Comparison of ENCODE assay signal across 9 cellular contexts in the genomic region with DNA sequence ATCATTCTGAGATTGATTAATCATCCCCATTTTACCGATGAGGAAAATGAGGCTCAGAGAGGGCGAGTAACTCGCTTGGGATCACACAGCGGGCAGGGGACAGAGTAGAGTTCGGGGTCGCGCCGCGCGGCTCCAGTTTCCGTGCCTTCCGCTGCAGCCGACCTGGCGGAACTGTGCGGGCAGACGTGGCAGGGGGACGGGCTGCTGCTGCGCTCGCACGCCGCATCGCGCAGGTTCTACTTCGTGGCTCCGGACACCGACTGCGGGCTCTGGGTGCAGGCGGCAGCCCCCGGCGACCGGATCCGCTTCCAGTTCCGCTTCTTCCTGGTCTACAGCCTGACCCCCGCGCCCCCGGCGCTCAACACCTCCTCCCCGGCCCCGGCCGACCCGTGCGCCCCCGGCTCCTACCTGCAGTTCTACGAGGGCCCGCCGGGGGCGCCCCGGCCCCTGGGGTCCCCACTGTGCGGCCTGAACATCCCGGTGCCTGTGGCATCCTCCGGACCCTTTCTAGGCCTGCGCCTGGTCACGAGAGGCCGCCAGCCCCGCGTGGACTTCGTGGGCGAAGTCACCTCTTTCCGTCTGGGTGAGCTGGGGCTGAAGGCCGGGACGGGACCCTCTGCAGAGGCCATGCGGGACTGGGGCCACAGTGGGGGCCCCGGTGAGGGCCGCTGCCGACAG. TPM values are rescaled to one million over a fixed set of nuclear protein-coding genes. Genes with fewer than 3 reads are reported as not detected.
DNase-seq lines count a peak whose midpoint lies in the region; ATAC-seq and TF ChIP-seq lines count a peak whose summit lies in the region.
"Had no signal": no experiment of that assay in that cellular context is flagged by ENCODE, and none has a peak within 500 bp of the region (broad histone marks: within the 10 kb centered on the region; RNA-seq: fewer than 3 reads in every experiment).

No MANE protein-coding gene starts in this region.

- DNase-seq in activated CD4-positive, CD25-positive, alpha-beta regulatory T cell treated with anti-CD3 and anti-CD28 coated beads, Interleukin-2, amount 50 U/mL, for 72 hours, result no peak
- DNase-seq in activated CD8-positive, alpha-beta T cell treated with anti-CD3 and anti-CD28 coated beads, Interleukin-2, amount 10 ng/mL, durations not matched to agents 7 days and 5 days, result peak; percentile 35
- DNase-seq in fibroblast of pulmonary artery (ENCODE audit: low read depth) (no peak), osteocyte (ENCODE audit: extremely low spot score, unreplicated experiment) (no peak), NCI-H146 (lab: John Stamatoyannopoulos, UW) (no peak), SHP77 treated with DMSO at 0.1 percent for 48 hours (lab: John Stamatoyannopoulos, UW) (no peak), NCI-H2196 treated with DMSO at 0.1 percent for 48 hours (lab: John Stamatoyannopoulos, UW; ENCODE audit: unreplicated experiment) (no peak)

- peak overlapping the region; percentile 46 for H3K4me3 Mint-ChIP-seq in activated CD8-positive, alpha-beta T cell treated with anti-CD3 and anti-CD28 coated beads, Interleukin-2, amount 10 ng/mL, durations not matched to agents 7 days and 5 days
- H3K4me3 Mint-ChIP-seq in osteocyte (ENCODE audit: unreplicated experiment), result no peak overlapping the region

- no peak overlapping the region for H3K27ac Mint-ChIP-seq in activated CD8-positive, alpha-beta T cell treated with anti-CD3 and anti-CD28 coated beads, Interleukin-2, amount 10 ng/mL, durations not matched to agents 7 days and 5 days
- H3K27ac Mint-ChIP-seq in osteocyte (ENCODE audit: unreplicated experiment), result no peak overlapping the region

- POLR2A ChIA-PET in activated CD8-positive, alpha-beta T cell treated with anti-CD3 and anti-CD28 coated beads, Interleukin-2, amount 10 ng/mL, durations not matched to agents 7 days and 5 days (lab: Charles Lee), result no interaction called here

- peaks cover 10% of the 10 kb centered on the region for H3K4me1 Mint-ChIP-seq in activated CD8-positive, alpha-beta T cell treated with anti-CD3 and anti-CD28 coated beads, Interleukin-2, amount 10 ng/mL, durations not matched to agents 7 days and 5 days (ENCODE audit: low read depth)
- H3K4me1 Mint-ChIP-seq in osteocyte (ENCODE audit: unreplicated experiment), result peaks cover 6% of the 10 kb centered on the region

- peak overlapping the region; percentile 35 for H3K4me3 ChIP-seq in fibroblast of pulmonary artery (replicated peaks; ENCODE audit: low read depth, low read length)

- no peaks in the 10 kb centered on the region for H3K9me3 Mint-ChIP-seq in activated CD8-positive, alpha-beta T cell treated with anti-CD3 and anti-CD28 coated beads, Interleukin-2, amount 10 ng/mL, durations not matched to agents 7 days and 5 days (ENCODE audit: insufficient read depth)
- H3K9me3 Mint-ChIP-seq in osteocyte (ENCODE audit: unreplicated experiment), result no peaks in the 10 kb centered on the region

- TF ChIP-seq CTCF in fibroblast of pulmonary artery (IDR thresholded peaks at IDR 0.05; ENCODE audit: low read length, missing control alignments) (peak; percentile 30), osteocyte (IDR thresholded peaks at IDR 0.05) (peak; percentile 25)

- ATAC-seq in activated CD4-positive, CD25-positive, alpha-beta regulatory T cell treated with anti-CD3 and anti-CD28 coated beads, Interleukin-2, amount 50 U/mL, for 24 hours, result peak; percentile 44 to 51
- ATAC-seq in activated CD8-positive, alpha-beta T cell treated with anti-CD3 and anti-CD28 coated beads, Interleukin-2, amount 10 ng/mL, durations not matched to agents 7 days and 5 days, result peak; percentile 71

- H3K36me3 Mint-ChIP-seq in activated CD8-positive, alpha-beta T cell treated with anti-CD3 and anti-CD28 coated beads, Interleukin-2, amount 10 ng/mL, durations not matched to agents 7 days and 5 days (ENCODE audit: low read depth), result no peaks in the 10 kb centered on the region
- no peaks in the 10 kb centered on the region for H3K36me3 Mint-ChIP-seq in osteocyte (ENCODE audit: unreplicated experiment)

- H3K27me3 Mint-ChIP-seq in activated CD8-positive, alpha-beta T cell treated with anti-CD3 and anti-CD28 coated beads, Interleukin-2, amount 10 ng/mL, durations not matched to agents 7 days and 5 days (ENCODE audit: low read depth), result peaks cover 17% of the 10 kb centered on the region
- H3K27me3 Mint-ChIP-seq in osteocyte (ENCODE audit: unreplicated experiment), result peaks cover 2% of the 10 kb centered on the region

- CTCF ChIA-PET in activated CD8-positive, alpha-beta T cell treated with anti-CD3 and anti-CD28 coated beads, Interleukin-2, amount 10 ng/mL, durations not matched to agents 7 days and 5 days (lab: Charles Lee), result interaction anchor here (1.3 kb wide), 1 partner anchor 70 kb away, joined by 3 read pairs; no protein-coding TSS in a partner anchor

RNA-seq across cellular contexts. Expression of gene LDLRAD2, which starts 2.3 kb away (rescaled TPM):
- total RNA-seq in activated CD8-positive, alpha-beta T cell treated with anti-CD3 and anti-CD28 coated beads, Interleukin-2, amount 10 ng/mL, durations not matched to agents 7 days and 5 days, result not detected
- total RNA-seq in osteocyte, result not detected in 2 replicates
- total RNA-seq: subcutaneous adipose tissue had no signal

RNA-seq across cellular contexts. Expression of gene USP48, which starts 31.4 kb away (rescaled TPM):
- total RNA-seq in activated CD8-positive, alpha-beta T cell treated with anti-CD3 and anti-CD28 coated beads, Interleukin-2, amount 10 ng/mL, durations not matched to agents 7 days and 5 days, result 10 to 100 TPM; 71.3 to 74.9 TPM
- 71.4 and 73.6 TPM in 2 replicates for total RNA-seq in osteocyte
